In the genomic region with DNA sequence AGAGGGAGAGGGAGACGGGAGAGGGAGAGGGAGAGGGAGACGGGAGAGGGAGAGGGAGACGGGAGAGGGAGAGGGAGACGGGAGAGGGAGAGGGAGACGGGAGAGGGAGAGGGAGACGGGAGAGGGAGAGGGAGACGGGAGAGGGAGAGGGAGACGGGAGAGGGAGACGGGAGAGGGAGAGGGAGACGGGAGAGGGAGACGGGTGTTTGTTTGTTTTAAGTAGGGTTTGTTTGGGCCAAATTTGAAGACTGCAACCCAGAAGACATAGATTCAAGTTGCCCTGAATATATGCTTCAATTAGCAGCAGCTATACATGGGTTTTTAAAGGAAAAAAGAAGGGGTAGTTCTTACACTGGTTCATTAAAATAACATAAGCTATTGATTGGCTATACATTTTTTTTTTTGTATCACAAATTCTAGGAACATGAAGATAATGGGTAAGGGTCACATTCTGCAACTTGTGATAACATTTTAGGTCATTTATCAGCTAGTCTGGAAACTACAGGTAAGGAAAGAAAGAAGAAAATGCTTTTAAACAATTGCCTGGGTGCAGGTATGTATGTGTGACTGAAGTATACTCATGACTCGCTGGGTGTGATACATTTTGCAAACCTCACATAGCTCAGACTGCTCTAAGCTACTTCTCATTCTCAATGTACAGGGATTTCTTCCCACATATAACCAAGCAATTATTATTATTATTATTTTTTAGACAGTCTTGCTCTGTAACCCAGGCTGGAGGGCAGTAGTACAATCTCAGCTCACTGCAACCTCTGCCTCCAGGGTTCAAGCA, we compare ENCODE assay signal across 18 cellular contexts.
A peak's percentile ranks its signal among the peaks of the same experiment; 100 is the strongest.
DNase-seq lines count a peak whose midpoint lies in the region; ATAC-seq, FAIRE-seq and TF ChIP-seq lines count a peak whose summit lies in the region.
"Had no signal": no experiment of that assay in that cellular context is flagged by ENCODE, and none has a peak within 500 bp of the region (broad histone marks: within the 10 kb centered on the region; RNA-seq: fewer than 3 reads in every experiment).

No MANE protein-coding gene starts in this region.

- H4K20me1 ChIP-seq in HCT116 (ENCODE audit: insufficient read depth) = no peaks in the 10 kb centered on the region
- H4K20me1 ChIP-seq in keratinocyte (ENCODE audit: control insufficient read depth, extremely low read depth, insufficient read depth, low read length) = no peaks in the 10 kb centered on the region

- POLR2A ChIA-PET in HCT116 (lab: Charles Lee) = no interaction called here

- H3K27ac ChIP-seq in HCT116 (ENCODE audit: low read depth, low read length) = no peak overlapping the region
- H3K27ac ChIP-seq in keratinocyte (ENCODE audit: control insufficient read depth, insufficient read depth, low read length) = no peak overlapping the region
- H3K27ac ChIP-seq: KMS-11, SK-N-MC had no signal

- CTCF ChIA-PET in HCT116 (lab: Charles Lee) = interaction anchor here (1.6 kb wide), 1 partner anchor 13 kb away, joined by 6 read pairs; no protein-coding TSS in a partner anchor

- no peaks in the 10 kb centered on the region for H3K36me3 Mint-ChIP-seq in immature natural killer cell
- H3K36me3 Mint-ChIP-seq: CD4-positive, alpha-beta memory T cell had no signal

- H3K9me3 Mint-ChIP-seq in immature natural killer cell = no peaks in the 10 kb centered on the region

- H3K27me3 Mint-ChIP-seq in immature natural killer cell (ENCODE audit: low read depth in 3 of 3) = peaks cover 0 to 5% (median 2%) of the 10 kb centered on the region in 3 donors
- H3K27me3 Mint-ChIP-seq: B cell; CD4-positive, alpha-beta memory T cell had no signal

- no peak overlapping the region for H3K9ac ChIP-seq in HCT116 (ENCODE audit: low read length)
- H3K9ac ChIP-seq in keratinocyte (ENCODE audit: control insufficient read depth, extremely low read depth, insufficient read depth, low read length) = no peak overlapping the region
- H3K9ac ChIP-seq: KMS-11 had no signal

- no peaks in the 10 kb centered on the region for H3K36me3 ChIP-seq in BE2C
- no peaks in the 10 kb centered on the region for H3K36me3 ChIP-seq in HCT116 (ENCODE audit: control insufficient read depth in 1 of 2, insufficient read depth in 2 of 2, low read length in 2 of 2)
- peaks cover 0 to 2% of the 10 kb centered on the region in 2 experiments for H3K36me3 ChIP-seq in keratinocyte (ENCODE audit: control insufficient read depth in 2 of 2, extremely low read depth in 1 of 2, insufficient read depth in 2 of 2, low read length in 2 of 2)

- H2AFZ ChIP-seq in HCT116 (ENCODE audit: low read depth, low read length, poor library complexity, severe bottlenecking) (no peak overlapping the region), keratinocyte (ENCODE audit: control insufficient read depth, low read length) (no peak overlapping the region)

- no peaks in the 10 kb centered on the region for H3K4me1 Mint-ChIP-seq in immature natural killer cell
- H3K4me1 Mint-ChIP-seq: B cell; CD4-positive, alpha-beta memory T cell had no signal

- DNase-seq in BE2C (no peak), HCT116 (ENCODE audit: low read depth, low spot score) (no peak), SW480 (ENCODE audit: low spot score) (peak; percentile 21), keratinocyte (ENCODE audit: low read depth, low spot score) (no peak), GF-D8 (lab: John Stamatoyannopoulos, UW) (no peak), immature natural killer cell (no peak)
- DNase-seq in stimulated activated CD4-positive, alpha-beta T cell treated with anti-CD3 and anti-CD28 coated beads, Interleukin-2, amount 100 ng/mL, for 48 hours = no peak
- DNase-seq: CD4-positive, alpha-beta memory T cell; DND-41; GOT3; MM.1S; NCI-H1930; NCI-H526 had no signal

- TF ChIP-seq POLR2A in HCT116 (IDR thresholded peaks at IDR 0.05; ENCODE audit: borderline replicate concordance, extremely low read depth, insufficient read depth, insufficient read length) = no peak

- TF ChIP-seq CTCF in BE2C (IDR thresholded peaks at IDR 0.05; ENCODE audit: low read depth, low read length) (no peak), HCT116 (IDR thresholded peaks at IDR 0.05 in 2 of 3, conservative IDR thresholded peaks at IDR 0.05 in 1 of 3; ENCODE audit: borderline replicate concordance in 1 of 3, insufficient read depth in 1 of 3, low read depth in 2 of 3, low read length in 2 of 3) (no peak), keratinocyte (optimal IDR thresholded peaks at IDR 0.05 in 1 of 3, IDR thresholded peaks at IDR 0.05 in 1 of 3, conservative IDR thresholded peaks at IDR 0.05 in 1 of 3; ENCODE audit: extremely low read depth in 1 of 3, insufficient read depth in 2 of 3, low read length in 3 of 3) (no peak)

- no peaks in the 10 kb centered on the region for H3K27me3 ChIP-seq in BE2C
- H3K27me3 ChIP-seq in HCT116 (ENCODE audit: insufficient read depth, low read length) = no peaks in the 10 kb centered on the region
- H3K27me3 ChIP-seq in keratinocyte (ENCODE audit: control insufficient read depth, extremely low read depth, insufficient read depth, low read length) = no peaks in the 10 kb centered on the region

- dilution Hi-C loops in keratinocyte (cut with MboI; ENCODE audit: extremely low pct_ligation_motif_present, low sequenced_read_pairs) = no loop called here

- peak; percentile 52 for FAIRE-seq in keratinocyte (lab: Jason Lieb, UNC)

- H3K9me2 ChIP-seq in HCT116 (ENCODE audit: insufficient read depth) = no peaks in the 10 kb centered on the region

- H3K4me3 Mint-ChIP-seq in immature natural killer cell = no peak overlapping the region
- H3K4me3 Mint-ChIP-seq: B cell; CD4-positive, alpha-beta memory T cell had no signal

- H3K9me3 ChIP-seq in BE2C = no peaks in the 10 kb centered on the region; the same call in 1 of the 2 replicates
- H3K9me3 ChIP-seq in HCT116 (ENCODE audit: control insufficient read depth in 1 of 2, insufficient read depth in 1 of 2, low read depth in 1 of 2, low read length in 2 of 2) = peaks cover 0 to 5% of the 10 kb centered on the region in 2 experiments; a peak in 1 of 4 replicates
- H3K9me3 ChIP-seq in keratinocyte (ENCODE audit: control insufficient read depth, low read depth, low read length) = peaks cover 2% of the 10 kb centered on the region

- no peaks in the 10 kb centered on the region for H3K9me1 ChIP-seq in keratinocyte (ENCODE audit: control insufficient read depth, extremely low read depth, insufficient read depth, low read length)

- peak; percentile 52; the same call in 1 of the 2 replicates for ATAC-seq in HCT116
- no peak for ATAC-seq in GM21723 (IDR thresholded peaks at IDR 0.05; ENCODE audit: unreplicated experiment)
- ATAC-seq: Right ventricle myocardium inferior had no signal

- H3K4me3 ChIP-seq in BE2C (ENCODE audit: low read depth, low read length) (peak overlapping the region; percentile 20), HCT116 (replicated peaks in 1 of 2; ENCODE audit: low read depth in 1 of 2, low read length in 2 of 2) (0 out of 4 replicates have a peak overlapping the region, but pooled peaks of 1 of the 2 experiments have one; percentile 13), keratinocyte (ENCODE audit: control insufficient read depth in 2 of 3, extremely low read depth in 1 of 3, insufficient read depth in 2 of 3, low read depth in 1 of 3, low read length in 3 of 3) (peak overlapping the region in 1 of 3 experiments; percentile 20)
- H3K4me3 ChIP-seq: SK-N-MC had no signal

- peaks cover 4% of the 10 kb centered on the region; the same call in 1 of the 2 replicates for H3K4me1 ChIP-seq in BE2C
- H3K4me1 ChIP-seq in HCT116 (ENCODE audit: control insufficient read depth in 1 of 2, insufficient read depth in 2 of 2, low read length in 2 of 2) = peaks cover 0 to 4% of the 10 kb centered on the region in 2 experiments; a peak in 1 of 4 replicates
- no peaks in the 10 kb centered on the region for H3K4me1 ChIP-seq in keratinocyte (ENCODE audit: control insufficient read depth, extremely low read depth, insufficient read depth, low read length)

- H3K79me2 ChIP-seq in HCT116 (ENCODE audit: insufficient read depth, low read length) (no peaks in the 10 kb centered on the region), keratinocyte (ENCODE audit: control insufficient read depth, insufficient read depth, low read length) (no peaks in the 10 kb centered on the region)

- H3K4me2 ChIP-seq in HCT116 (ENCODE audit: low read length) (peak overlapping the region; percentile 45), keratinocyte (ENCODE audit: control insufficient read depth, extremely low read depth, insufficient read depth, low read depth, low read length) (peak overlapping the region; percentile 1)
- H3K4me2 ChIP-seq: KMS-11 had no signal

- BruUV-seq in HCT116 (replicated peaks; lab: Mats Ljungman, UMichigan) = no TSS peak

- no peak for TF ChIP-seq RAD21 in HCT116 (IDR thresholded peaks at IDR 0.05; ENCODE audit: low read depth)

- H3K27ac Mint-ChIP-seq in immature natural killer cell = no peak overlapping the region
- H3K27ac Mint-ChIP-seq: B cell; CD4-positive, alpha-beta memory T cell had no signal

- RAD21 ChIA-PET in HCT116 (lab: Charles Lee; ENCODE audit: low non-redundant PET in 1 of 2, low total read pairs in 2 of 2, uncharacterized antibody in 2 of 2, unreplicated experiment in 2 of 2) = no interaction called here

- intact Hi-C loops in HCT116 (cut with micrococcal nuclease) = no loop called here

TF ChIP-seq in HCT116, 20 proteins besides CTCF, POLR2A, EP300 and RAD21 (continues in another document):
- TF ChIP-seq CEBPB (IDR thresholded peaks at IDR 0.05; ENCODE audit: low read depth) (no peak), EZH2phosphoT487 (IDR thresholded peaks at IDR 0.05; ENCODE audit: borderline replicate concordance) (no peak), EZH2 (IDR thresholded peaks at IDR 0.05) (no peak), SRF (IDR thresholded peaks at IDR 0.05; ENCODE audit: low read depth) (no peak)
- TF ChIP-seq, protein P1, sequence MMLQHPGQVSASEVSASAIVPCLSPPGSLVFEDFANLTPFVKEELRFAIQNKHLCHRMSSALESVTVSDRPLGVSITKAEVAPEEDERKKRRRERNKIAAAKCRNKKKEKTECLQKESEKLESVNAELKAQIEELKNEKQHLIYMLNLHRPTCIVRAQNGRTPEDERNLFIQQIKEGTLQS (IDR thresholded peaks at IDR 0.05) = no peak
